Comparison of ENCODE assay signal across 2 cellular contexts in the genomic region with DNA sequence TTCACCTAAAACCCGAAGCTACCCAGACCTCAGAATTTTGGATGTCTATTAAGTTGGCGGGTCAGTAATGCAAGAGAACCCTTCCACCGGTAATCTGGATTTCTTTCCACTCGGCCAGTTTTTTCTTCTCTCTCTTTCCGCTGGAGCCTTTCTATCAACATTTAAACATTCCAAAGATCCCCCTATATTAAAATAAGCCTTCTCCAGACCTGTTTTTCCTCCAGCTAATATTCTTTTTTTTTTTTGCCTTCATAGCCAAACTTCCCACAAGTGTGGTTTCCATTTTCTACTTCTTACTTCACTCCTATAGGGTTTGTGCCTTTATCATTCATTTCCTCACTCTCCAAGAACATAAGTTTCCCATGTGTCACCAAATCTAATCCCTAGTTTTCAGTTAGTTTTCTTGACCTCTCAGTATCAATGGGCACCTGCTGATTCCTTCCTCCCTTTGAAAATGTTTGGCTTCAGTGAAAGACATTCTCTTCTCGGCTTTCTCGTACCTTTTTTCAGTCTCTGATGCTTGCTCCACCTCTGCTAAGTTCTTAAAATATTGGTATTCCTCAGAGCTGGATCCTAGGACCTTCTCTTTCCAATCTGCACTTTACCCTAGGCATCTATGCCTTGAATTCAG.
TF ChIP-seq lines count a peak whose summit lies in the region.

No MANE protein-coding gene starts in this region.

TF ChIP-seq in HCT116, 20 proteins besides CTCF, POLR2A, EP300 and RAD21 (continued from another document):
- TF ChIP-seq, protein P1, sequence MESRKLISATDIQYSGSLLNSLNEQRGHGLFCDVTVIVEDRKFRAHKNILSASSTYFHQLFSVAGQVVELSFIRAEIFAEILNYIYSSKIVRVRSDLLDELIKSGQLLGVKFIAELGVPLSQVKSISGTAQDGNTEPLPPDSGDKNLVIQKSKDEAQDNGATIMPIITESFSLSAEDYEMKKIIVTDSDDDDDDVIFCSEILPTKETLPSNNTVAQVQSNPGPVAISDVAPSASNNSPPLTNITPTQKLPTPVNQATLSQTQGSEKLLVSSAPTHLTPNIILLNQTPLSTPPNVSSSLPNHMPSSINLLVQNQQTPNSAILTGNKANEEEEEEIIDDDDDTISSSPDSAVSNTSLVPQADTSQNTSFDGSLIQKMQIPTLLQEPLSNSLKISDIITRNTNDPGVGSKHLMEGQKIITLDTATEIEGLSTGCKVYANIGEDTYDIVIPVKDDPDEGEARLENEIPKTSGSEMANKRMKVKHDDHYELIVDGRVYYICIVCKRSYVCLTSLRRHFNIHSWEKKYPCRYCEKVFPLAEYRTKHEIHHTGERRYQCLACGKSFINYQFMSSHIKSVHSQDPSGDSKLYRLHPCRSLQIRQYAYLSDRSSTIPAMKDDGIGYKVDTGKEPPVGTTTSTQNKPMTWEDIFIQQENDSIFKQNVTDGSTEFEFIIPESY (IDR thresholded peaks at IDR 0.05; ENCODE audit: extremely low read depth, insufficient replicate concordance, low read length), result no peak
- no peak for TF ChIP-seq EGR1 (IDR thresholded peaks at IDR 0.05; ENCODE audit: low read depth)
- no peak for TF ChIP-seq EZH2phosphoT487 (IDR thresholded peaks at IDR 0.05; ENCODE audit: borderline replicate concordance)
- TF ChIP-seq YY1 (IDR thresholded peaks at IDR 0.05; ENCODE audit: extremely low read depth, insufficient replicate concordance, low read depth, low read length), result no peak
- TF ChIP-seq EZH2 (IDR thresholded peaks at IDR 0.05), result no peak
- no peak for TF ChIP-seq SP1 (IDR thresholded peaks at IDR 0.05; ENCODE audit: low read depth)
- TF ChIP-seq, protein P2, sequence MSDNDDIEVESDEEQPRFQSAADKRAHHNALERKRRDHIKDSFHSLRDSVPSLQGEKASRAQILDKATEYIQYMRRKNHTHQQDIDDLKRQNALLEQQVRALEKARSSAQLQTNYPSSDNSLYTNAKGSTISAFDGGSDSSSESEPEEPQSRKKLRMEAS (IDR thresholded peaks at IDR 0.05), result no peak
- TF ChIP-seq, protein P3, sequence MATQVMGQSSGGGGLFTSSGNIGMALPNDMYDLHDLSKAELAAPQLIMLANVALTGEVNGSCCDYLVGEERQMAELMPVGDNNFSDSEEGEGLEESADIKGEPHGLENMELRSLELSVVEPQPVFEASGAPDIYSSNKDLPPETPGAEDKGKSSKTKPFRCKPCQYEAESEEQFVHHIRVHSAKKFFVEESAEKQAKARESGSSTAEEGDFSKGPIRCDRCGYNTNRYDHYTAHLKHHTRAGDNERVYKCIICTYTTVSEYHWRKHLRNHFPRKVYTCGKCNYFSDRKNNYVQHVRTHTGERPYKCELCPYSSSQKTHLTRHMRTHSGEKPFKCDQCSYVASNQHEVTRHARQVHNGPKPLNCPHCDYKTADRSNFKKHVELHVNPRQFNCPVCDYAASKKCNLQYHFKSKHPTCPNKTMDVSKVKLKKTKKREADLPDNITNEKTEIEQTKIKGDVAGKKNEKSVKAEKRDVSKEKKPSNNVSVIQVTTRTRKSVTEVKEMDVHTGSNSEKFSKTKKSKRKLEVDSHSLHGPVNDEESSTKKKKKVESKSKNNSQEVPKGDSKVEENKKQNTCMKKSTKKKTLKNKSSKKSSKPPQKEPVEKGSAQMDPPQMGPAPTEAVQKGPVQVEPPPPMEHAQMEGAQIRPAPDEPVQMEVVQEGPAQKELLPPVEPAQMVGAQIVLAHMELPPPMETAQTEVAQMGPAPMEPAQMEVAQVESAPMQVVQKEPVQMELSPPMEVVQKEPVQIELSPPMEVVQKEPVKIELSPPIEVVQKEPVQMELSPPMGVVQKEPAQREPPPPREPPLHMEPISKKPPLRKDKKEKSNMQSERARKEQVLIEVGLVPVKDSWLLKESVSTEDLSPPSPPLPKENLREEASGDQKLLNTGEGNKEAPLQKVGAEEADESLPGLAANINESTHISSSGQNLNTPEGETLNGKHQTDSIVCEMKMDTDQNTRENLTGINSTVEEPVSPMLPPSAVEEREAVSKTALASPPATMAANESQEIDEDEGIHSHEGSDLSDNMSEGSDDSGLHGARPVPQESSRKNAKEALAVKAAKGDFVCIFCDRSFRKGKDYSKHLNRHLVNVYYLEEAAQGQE (IDR thresholded peaks at IDR 0.05; ENCODE audit: low read depth), result no peak
- TF ChIP-seq FOSL1 (IDR thresholded peaks at IDR 0.05; ENCODE audit: low read depth), result no peak
- TF ChIP-seq, protein P4, sequence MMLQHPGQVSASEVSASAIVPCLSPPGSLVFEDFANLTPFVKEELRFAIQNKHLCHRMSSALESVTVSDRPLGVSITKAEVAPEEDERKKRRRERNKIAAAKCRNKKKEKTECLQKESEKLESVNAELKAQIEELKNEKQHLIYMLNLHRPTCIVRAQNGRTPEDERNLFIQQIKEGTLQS (IDR thresholded peaks at IDR 0.05), result no peak

TF ChIP-seq in WTC11, 78 proteins besides CTCF, POLR2A, EP300 and RAD21 (continued from another document):
- TF ChIP-seq, protein P5, sequence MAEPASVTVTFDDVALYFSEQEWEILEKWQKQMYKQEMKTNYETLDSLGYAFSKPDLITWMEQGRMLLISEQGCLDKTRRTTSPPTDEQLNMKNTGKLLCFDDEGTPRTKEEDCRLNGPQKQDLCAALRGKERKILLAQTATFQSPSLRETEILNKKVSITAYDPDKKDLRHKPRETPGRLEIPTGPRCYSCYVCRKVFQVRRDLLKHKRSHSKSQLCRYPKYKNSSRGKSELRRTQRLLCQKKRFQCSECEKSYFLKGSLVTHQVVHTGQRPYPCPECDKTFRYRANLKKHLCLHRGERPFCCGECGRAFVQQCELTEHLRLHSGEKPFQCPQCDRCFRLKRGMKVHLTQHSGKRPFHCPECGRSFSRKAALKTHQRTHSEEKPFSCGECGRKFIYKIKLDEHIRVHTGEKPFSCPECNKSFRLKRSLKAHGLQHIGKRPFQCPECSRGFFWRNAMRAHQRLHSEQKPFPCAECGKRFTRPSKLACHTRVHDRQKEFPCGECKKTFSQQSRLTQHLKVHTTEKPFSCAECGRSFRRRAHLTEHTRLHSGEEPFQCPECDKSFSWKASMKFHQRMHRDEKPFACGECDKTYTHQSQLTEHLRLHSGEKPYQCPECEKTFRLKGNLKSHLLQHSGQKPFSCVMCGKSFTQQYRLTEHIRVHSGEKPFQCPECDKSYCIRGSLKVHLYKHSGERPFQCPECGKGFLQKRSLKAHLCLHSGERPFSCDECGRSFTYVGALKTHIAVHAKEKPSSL (CRISPR knock-in tag; conservative IDR thresholded peaks at IDR 0.05), result no peak
- TF ChIP-seq, protein P6, sequence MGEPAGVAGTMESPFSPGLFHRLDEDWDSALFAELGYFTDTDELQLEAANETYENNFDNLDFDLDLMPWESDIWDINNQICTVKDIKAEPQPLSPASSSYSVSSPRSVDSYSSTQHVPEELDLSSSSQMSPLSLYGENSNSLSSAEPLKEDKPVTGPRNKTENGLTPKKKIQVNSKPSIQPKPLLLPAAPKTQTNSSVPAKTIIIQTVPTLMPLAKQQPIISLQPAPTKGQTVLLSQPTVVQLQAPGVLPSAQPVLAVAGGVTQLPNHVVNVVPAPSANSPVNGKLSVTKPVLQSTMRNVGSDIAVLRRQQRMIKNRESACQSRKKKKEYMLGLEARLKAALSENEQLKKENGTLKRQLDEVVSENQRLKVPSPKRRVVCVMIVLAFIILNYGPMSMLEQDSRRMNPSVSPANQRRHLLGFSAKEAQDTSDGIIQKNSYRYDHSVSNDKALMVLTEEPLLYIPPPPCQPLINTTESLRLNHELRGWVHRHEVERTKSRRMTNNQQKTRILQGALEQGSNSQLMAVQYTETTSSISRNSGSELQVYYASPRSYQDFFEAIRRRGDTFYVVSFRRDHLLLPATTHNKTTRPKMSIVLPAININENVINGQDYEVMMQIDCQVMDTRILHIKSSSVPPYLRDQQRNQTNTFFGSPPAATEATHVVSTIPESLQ (CRISPR knock-in tag; IDR thresholded peaks at IDR 0.05), result no peak
- TF ChIP-seq, protein P7, sequence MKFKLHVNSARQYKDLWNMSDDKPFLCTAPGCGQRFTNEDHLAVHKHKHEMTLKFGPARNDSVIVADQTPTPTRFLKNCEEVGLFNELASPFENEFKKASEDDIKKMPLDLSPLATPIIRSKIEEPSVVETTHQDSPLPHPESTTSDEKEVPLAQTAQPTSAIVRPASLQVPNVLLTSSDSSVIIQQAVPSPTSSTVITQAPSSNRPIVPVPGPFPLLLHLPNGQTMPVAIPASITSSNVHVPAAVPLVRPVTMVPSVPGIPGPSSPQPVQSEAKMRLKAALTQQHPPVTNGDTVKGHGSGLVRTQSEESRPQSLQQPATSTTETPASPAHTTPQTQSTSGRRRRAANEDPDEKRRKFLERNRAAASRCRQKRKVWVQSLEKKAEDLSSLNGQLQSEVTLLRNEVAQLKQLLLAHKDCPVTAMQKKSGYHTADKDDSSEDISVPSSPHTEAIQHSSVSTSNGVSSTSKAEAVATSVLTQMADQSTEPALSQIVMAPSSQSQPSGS (CRISPR knock-in tag; IDR thresholded peaks at IDR 0.05; ENCODE audit: borderline replicate concordance, low read depth), result no peak
- TF ChIP-seq, protein P8, sequence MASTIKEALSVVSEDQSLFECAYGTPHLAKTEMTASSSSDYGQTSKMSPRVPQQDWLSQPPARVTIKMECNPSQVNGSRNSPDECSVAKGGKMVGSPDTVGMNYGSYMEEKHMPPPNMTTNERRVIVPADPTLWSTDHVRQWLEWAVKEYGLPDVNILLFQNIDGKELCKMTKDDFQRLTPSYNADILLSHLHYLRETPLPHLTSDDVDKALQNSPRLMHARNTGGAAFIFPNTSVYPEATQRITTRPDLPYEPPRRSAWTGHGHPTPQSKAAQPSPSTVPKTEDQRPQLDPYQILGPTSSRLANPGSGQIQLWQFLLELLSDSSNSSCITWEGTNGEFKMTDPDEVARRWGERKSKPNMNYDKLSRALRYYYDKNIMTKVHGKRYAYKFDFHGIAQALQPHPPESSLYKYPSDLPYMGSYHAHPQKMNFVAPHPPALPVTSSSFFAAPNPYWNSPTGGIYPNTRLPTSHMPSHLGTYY (CRISPR knock-in tag; IDR thresholded peaks at IDR 0.05), result no peak
- no peak for TF ChIP-seq CREB1 (CRISPR knock-in tag; IDR thresholded peaks at IDR 0.05)
- TF ChIP-seq, protein P9, sequence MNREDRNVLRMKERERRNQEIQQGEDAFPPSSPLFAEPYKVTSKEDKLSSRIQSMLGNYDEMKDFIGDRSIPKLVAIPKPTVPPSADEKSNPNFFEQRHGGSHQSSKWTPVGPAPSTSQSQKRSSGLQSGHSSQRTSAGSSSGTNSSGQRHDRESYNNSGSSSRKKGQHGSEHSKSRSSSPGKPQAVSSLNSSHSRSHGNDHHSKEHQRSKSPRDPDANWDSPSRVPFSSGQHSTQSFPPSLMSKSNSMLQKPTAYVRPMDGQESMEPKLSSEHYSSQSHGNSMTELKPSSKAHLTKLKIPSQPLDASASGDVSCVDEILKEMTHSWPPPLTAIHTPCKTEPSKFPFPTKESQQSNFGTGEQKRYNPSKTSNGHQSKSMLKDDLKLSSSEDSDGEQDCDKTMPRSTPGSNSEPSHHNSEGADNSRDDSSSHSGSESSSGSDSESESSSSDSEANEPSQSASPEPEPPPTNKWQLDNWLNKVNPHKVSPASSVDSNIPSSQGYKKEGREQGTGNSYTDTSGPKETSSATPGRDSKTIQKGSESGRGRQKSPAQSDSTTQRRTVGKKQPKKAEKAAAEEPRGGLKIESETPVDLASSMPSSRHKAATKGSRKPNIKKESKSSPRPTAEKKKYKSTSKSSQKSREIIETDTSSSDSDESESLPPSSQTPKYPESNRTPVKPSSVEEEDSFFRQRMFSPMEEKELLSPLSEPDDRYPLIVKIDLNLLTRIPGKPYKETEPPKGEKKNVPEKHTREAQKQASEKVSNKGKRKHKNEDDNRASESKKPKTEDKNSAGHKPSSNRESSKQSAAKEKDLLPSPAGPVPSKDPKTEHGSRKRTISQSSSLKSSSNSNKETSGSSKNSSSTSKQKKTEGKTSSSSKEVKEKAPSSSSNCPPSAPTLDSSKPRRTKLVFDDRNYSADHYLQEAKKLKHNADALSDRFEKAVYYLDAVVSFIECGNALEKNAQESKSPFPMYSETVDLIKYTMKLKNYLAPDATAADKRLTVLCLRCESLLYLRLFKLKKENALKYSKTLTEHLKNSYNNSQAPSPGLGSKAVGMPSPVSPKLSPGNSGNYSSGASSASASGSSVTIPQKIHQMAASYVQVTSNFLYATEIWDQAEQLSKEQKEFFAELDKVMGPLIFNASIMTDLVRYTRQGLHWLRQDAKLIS (CRISPR knock-in tag; IDR thresholded peaks at IDR 0.05; ENCODE audit: borderline replicate concordance), result no peak
- no peak for TF ChIP-seq CBFB (CRISPR knock-in tag; IDR thresholded peaks at IDR 0.05; ENCODE audit: low read depth)
- TF ChIP-seq ZNF416 (CRISPR knock-in tag; IDR thresholded peaks at IDR 0.05), result no peak
- TF ChIP-seq TCF7 (CRISPR knock-in tag; IDR thresholded peaks at IDR 0.05; ENCODE audit: low read depth), result no peak
- no peak for TF ChIP-seq GTF2I (CRISPR knock-in tag; conservative IDR thresholded peaks at IDR 0.05)
- no peak for TF ChIP-seq FOXJ3 (CRISPR knock-in tag; IDR thresholded peaks at IDR 0.05; ENCODE audit: borderline replicate concordance)
- no peak for TF ChIP-seq ZNF121 (CRISPR knock-in tag; IDR thresholded peaks at IDR 0.05)
